8 cellular contexts compared by ENCODE assay signal in the genomic region with DNA sequence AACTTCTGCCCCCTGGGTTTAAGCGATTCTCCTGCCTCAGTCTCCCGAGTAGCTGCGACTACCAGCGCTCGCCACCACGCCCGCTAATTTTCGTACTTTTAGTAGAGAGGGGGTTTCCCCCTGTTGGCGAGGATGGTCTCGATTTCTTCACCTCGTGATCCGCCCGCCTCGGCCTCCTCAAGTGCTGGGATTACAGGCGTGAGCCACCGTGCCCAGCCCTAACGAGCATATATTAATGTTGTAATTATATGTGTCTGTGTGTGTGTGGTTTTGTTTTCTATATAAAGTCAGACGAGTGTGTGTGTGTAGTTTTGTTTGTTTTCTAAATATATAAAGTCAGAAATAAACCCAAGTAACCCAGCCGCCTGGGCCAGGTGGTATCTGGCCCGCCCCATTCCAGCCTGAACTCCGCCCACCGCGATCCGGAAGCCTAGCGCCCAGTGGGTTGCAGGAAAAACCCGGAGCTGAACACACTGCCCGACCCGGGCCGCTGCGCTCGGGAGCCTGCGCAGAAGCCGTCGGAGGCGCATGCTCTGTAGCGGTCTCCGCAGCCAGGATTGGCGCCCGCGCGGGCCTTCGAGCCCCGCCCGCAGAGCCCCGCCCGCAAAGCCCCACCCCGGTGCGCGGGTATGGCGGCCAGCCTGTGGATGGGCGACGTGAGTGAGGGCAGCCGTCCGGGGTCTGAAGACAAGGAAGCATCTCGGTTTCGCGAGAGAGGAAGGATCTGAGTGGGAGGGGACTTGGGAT. TPM values are rescaled to one million over a fixed set of nuclear protein-coding genes. Genes with fewer than 3 reads are reported as not detected.
DNase-seq lines count a peak whose midpoint lies in the region; ATAC-seq, FAIRE-seq and TF ChIP-seq lines count a peak whose summit lies in the region.

Gene TRNAU1AP (plus strand): TSS at position 604 of the 747 bp plus-strand sequence. CDS start 26 bp downstream, at position 630.

- H3K79me2 ChIP-seq in H1 (ENCODE audit: control insufficient read depth in 1 of 2, insufficient read depth in 2 of 2, low read length in 2 of 2) = no peaks in the 10 kb centered on the region; a peak in 1 of 4 replicates

- H3K23ac ChIP-seq in H1 (ENCODE audit: insufficient read length) = no peak within 1 kb of the TSS

- H2BK120ac ChIP-seq in H1 (replicated peaks; ENCODE audit: low read depth, low read length) = no peak within 1 kb of the TSS

- no peak for FAIRE-seq in H1 (lab: Jason Lieb, UNC)

- H3K4me3 Mint-ChIP-seq in Caco-2 (ENCODE audit: unreplicated experiment) = peak within 1 kb of the TSS; percentile 85
- H3K4me3 Mint-ChIP-seq in memory B cell = peak within 1 kb of the TSS; percentile 99

- peak; percentile 92 to 94 for DNase-seq in Caco-2
- peak in 74 of 76 experiments; percentile 58 to 98 (median 94) for DNase-seq in HUDEP-2 (lab: John Stamatoyannopoulos, UW; ENCODE audit: unreplicated experiment in 76 of 76)
- DNase-seq in NOMO-1 treated with dmso at 0.1 percent for 144 hours (lab: John Stamatoyannopoulos, UW; ENCODE audit: unreplicated experiment) = peak; percentile 95
- DNase-seq in activated CD8-positive, alpha-beta memory T cell treated with anti-CD3 and anti-CD28 coated beads for 48 hours (ENCODE audit: low read depth in 2 of 3, low spot score in 2 of 3) = peak; percentile 83 to 96 (median 94)
- DNase-seq in H1 (ENCODE audit: low read depth in 1 of 2, low spot score in 2 of 2) = peak; percentile 82 to 98
- peak; percentile 96 to 97 for DNase-seq in memory B cell (ENCODE audit: low spot score in 2 of 2)
- DNase-seq in stimulated activated CD8-positive, alpha-beta memory T cell treated with anti-CD3 and anti-CD28 coated beads, Interleukin-12 subunit alpha, Interleukin-12 subunit beta, amount 100 ng/mL, for 1 hour (ENCODE audit: low read depth) = peak; percentile 96

- no peak within 1 kb of the TSS for H2AK5ac ChIP-seq in H1 (ENCODE audit: low read depth, low read length)

- no peak within 1 kb of the TSS for H4K91ac ChIP-seq in H1 (replicated peaks; ENCODE audit: insufficient read length, low read length)

- H2BK20ac ChIP-seq in H1 (ENCODE audit: low read length) = no peak within 1 kb of the TSS

- H3K36me3 Mint-ChIP-seq in Caco-2 (ENCODE audit: insufficient read depth, unreplicated experiment) (peaks cover 23% of the 10 kb centered on the region), memory B cell (peaks cover 9% of the 10 kb centered on the region)

- intact Hi-C loops in Caco-2 (cut with micrococcal nuclease; ENCODE audit: unreplicated experiment) = loop anchor here (2.0 kb wide), 1 partner anchor 28 kb away; no protein-coding TSS in a partner anchor

- 5% methylated on average over 40 of the region's 57 CpGs; no CpG with 5 or more reads in 1 of the 2 experiments for WGBS in H1 (ENCODE audit: extremely low coverage in 1 of 2, insufficient coverage in 1 of 2, insufficient read length in 1 of 2, insufficient replicate concordance in 2 of 2, low coverage in 1 of 2, low lambda C conversion rate in 2 of 2, missing lambda C conversion rate in 1 of 2), 2 experiments

- peak in 1 of 2 experiments; percentile 65; a peak in 1 of 3 replicates for TF ChIP-seq EP300 in H1 (IDR thresholded peaks at IDR 0.05; ENCODE audit: borderline replicate concordance in 1 of 2, low read depth in 2 of 2, low read length in 2 of 2)

- peak within 1 kb of the TSS in 3 of 4 experiments; percentile 69 to 79 (median 75); a peak in 6 of 7 replicates for H3K9ac ChIP-seq in H1 (replicated peaks in 1 of 4; ENCODE audit: extremely low read depth in 1 of 4, low read depth in 3 of 4, low read length in 3 of 4)

- no peak within 1 kb of the TSS for H3K4ac ChIP-seq in H1 (replicated peaks; ENCODE audit: insufficient read length, low read depth, low read length)

- peak within 1 kb of the TSS; percentile 87 for H2BK5ac ChIP-seq in H1 (ENCODE audit: low read depth, low read length)

- H3K56ac ChIP-seq in H1 (replicated peaks; ENCODE audit: insufficient read length, low read depth, low read length) = peak within 1 kb of the TSS; percentile 91

- H3K27me3 Mint-ChIP-seq in Caco-2 (ENCODE audit: insufficient read depth, unreplicated experiment) (no peaks in the 10 kb centered on the region), memory B cell (no peaks in the 10 kb centered on the region)

- H3K27me3 ChIP-seq in Caco-2 (replicated peaks; ENCODE audit: control insufficient read depth, insufficient read depth, low read length) (no peaks in the 10 kb centered on the region), H1 (replicated peaks in 1 of 4; ENCODE audit: control insufficient read depth in 3 of 4, extremely low read depth in 1 of 4, insufficient read depth in 3 of 4, low read length in 3 of 4) (no peaks in the 10 kb centered on the region)

- no peak within 1 kb of the TSS for H3K14ac ChIP-seq in H1 (ENCODE audit: insufficient read length)

- H2BK12ac ChIP-seq in H1 (ENCODE audit: low read depth, low read length) = 0 out of 2 replicates have a peak within 1 kb of the TSS, but pooled peaks have one; percentile 33

- ATAC-seq in GM21381 (IDR thresholded peaks at IDR 0.05; ENCODE audit: unreplicated experiment) = peak; percentile 95
- ATAC-seq in memory B cell (ENCODE audit: low read depth) = peak; percentile 90

- POLR2A ChIA-PET in Caco-2 (lab: Charles Lee) = interaction anchor here (1.4 kb wide), 1 partner anchor 29 kb away, joined by 13 read pairs; no protein-coding TSS in a partner anchor
- POLR2A ChIA-PET in H1 (lab: Charles Lee; ENCODE audit: partially characterized antibody) = interaction anchor here (0.6 to 29.3 kb wide), 16 partner anchors 9 to 294 kb away, joined by 3 to 552 read pairs (median 4); partner anchors contain the start of genes RCC1 and RNU11

- H4K5ac ChIP-seq in H1 (ENCODE audit: insufficient read length, low read depth, low read length) = peak within 1 kb of the TSS; percentile 97

- TF ChIP-seq CTCF in Caco-2 (IDR thresholded peaks at IDR 0.05; ENCODE audit: insufficient read depth in 1 of 2, low read depth in 1 of 2, low read length in 1 of 2, severe bottlenecking in 1 of 2, unreplicated experiment in 1 of 2) (no peak), H1 (IDR thresholded peaks at IDR 0.05; ENCODE audit: control extremely low read depth in 1 of 3, insufficient read depth in 1 of 3, low read depth in 1 of 3, low read length in 3 of 3) (no peak)

- H3K4me3 ChIP-seq in Caco-2 (ENCODE audit: low read depth, low read length) = peak within 1 kb of the TSS; percentile 70
- peak within 1 kb of the TSS; percentile 72 to 96 (median 90) for H3K4me3 ChIP-seq in H1 (ENCODE audit: extremely low read depth in 1 of 4, insufficient read depth in 2 of 4, low read depth in 3 of 4, low read length in 4 of 4)

- H3K23me2 ChIP-seq in H1 (ENCODE audit: low read depth, low read length) = peaks cover 4% of the 10 kb centered on the region

- H3K27ac ChIP-seq in H1 (ENCODE audit: low read depth, low read length) = peak within 1 kb of the TSS; percentile 49

- peak; percentile 2 to 18; a peak in 1 of 4 replicates for TF ChIP-seq RAD21 in H1 (IDR thresholded peaks at IDR 0.05 in 1 of 2, conservative IDR thresholded peaks at IDR 0.05 in 1 of 2; ENCODE audit: low read depth in 2 of 2, low read length in 2 of 2)

- H3K9me3 ChIP-seq in Caco-2 (no peaks in the 10 kb centered on the region), H1 (ENCODE audit: insufficient read depth in 2 of 2, low read depth in 1 of 2, low read length in 1 of 2) (no peaks in the 10 kb centered on the region)

- H4K8ac ChIP-seq in H1 (ENCODE audit: extremely low read depth, insufficient read depth, low read length) = peak within 1 kb of the TSS; percentile 94

- H3K27ac Mint-ChIP-seq in Caco-2 (ENCODE audit: unreplicated experiment) (peak within 1 kb of the TSS; percentile 84), memory B cell (peak within 1 kb of the TSS; percentile 97)

- CTCF ChIA-PET in Caco-2 (lab: Charles Lee) = no interaction called here
- CTCF ChIA-PET in H1 (lab: Charles Lee; ENCODE audit: partially characterized antibody) = interaction anchor here (1.1 to 3.6 kb wide), 7 partner anchors 10 to 52 kb away, joined by 3 to 15 read pairs (median 4); no protein-coding TSS in a partner anchor

- peak within 1 kb of the TSS; percentile 88; the same call in 1 of the 2 replicates for H2BK15ac ChIP-seq in H1 (ENCODE audit: low read length)

- TF ChIP-seq POLR2A in H1 (IDR thresholded peaks at IDR 0.05; ENCODE audit: control extremely low read depth in 1 of 2, low read depth in 2 of 2, low read length in 2 of 2) = no peak; a peak in 1 of 3 replicates

- H3K4me1 Mint-ChIP-seq in Caco-2 (ENCODE audit: low read depth, unreplicated experiment) (no peaks in the 10 kb centered on the region), memory B cell (peaks cover 6% of the 10 kb centered on the region)

- BruUV-seq in Caco-2 (replicated peaks; lab: Mats Ljungman, UMichigan) = no TSS peak

- H3K4me1 ChIP-seq in Caco-2 (no peaks in the 10 kb centered on the region), H1 (replicated peaks in 1 of 4; ENCODE audit: control insufficient read depth in 3 of 4, insufficient read depth in 4 of 4, low read length in 3 of 4) (no peaks in the 10 kb centered on the region)

- H3K36me3 ChIP-seq in Caco-2 (ENCODE audit: control insufficient read depth, insufficient read depth, low read length) (no peaks in the 10 kb centered on the region), H1 (ENCODE audit: control insufficient read depth in 2 of 4, insufficient read depth in 4 of 4, low read length in 3 of 4) (peaks cover 2 to 14% (median 3%) of the 10 kb centered on the region in 4 experiments; a peak in 3 of 8 replicates)

- peak within 1 kb of the TSS; percentile 80 for H2AFZ ChIP-seq in H1 (ENCODE audit: low read length)

- H3K9me3 Mint-ChIP-seq in Caco-2 (ENCODE audit: unreplicated experiment) (no peaks in the 10 kb centered on the region), memory B cell (no peaks in the 10 kb centered on the region)

- peak within 1 kb of the TSS; percentile 67 to 76 for H3K4me2 ChIP-seq in H1 (ENCODE audit: insufficient read depth in 1 of 2, low read depth in 2 of 2, low read length in 2 of 2)

- peaks cover 3% of the 10 kb centered on the region; the same call in 1 of the 2 replicates for H3K79me1 ChIP-seq in H1 (ENCODE audit: low read depth, low read length)

- peak within 1 kb of the TSS; percentile 94 for H3K18ac ChIP-seq in H1 (ENCODE audit: extremely low read depth, low read length)

- H4K20me1 ChIP-seq in H1 (replicated peaks in 1 of 2; ENCODE audit: control insufficient read depth in 1 of 2, insufficient read depth in 2 of 2, low read length in 2 of 2) = no peaks in the 10 kb centered on the region

TF ChIP-seq in H1, 55 proteins besides CTCF, POLR2A, EP300 and RAD21 (continues in another document):
- no peak for TF ChIP-seq BRCA1 (IDR thresholded peaks at IDR 0.05; ENCODE audit: low read depth, low read length)

RNA-seq across cellular contexts. Expression of gene TRNAU1AP, which starts in this region (rescaled TPM):
- total RNA-seq in Caco-2 (2022) = 23.1 and 25.1 TPM in 2 replicates
- total RNA-seq in H1 (2021; fragmentation: NEBNext Ultra II Directional; extraction: Animal tissue kit (Norgen Biotek cat#: 25700)) = 30.8 and 35.2 TPM in 2 replicates
- 22.9 and 37.1 TPM in 2 replicates for polyA plus RNA-seq in H1 (2011; rRNA removed)
- polyA plus RNA-seq in H1 (2011; cell fraction: cytosol; rRNA removed) = 33.8 TPM
- 22.6 TPM for polyA plus RNA-seq in H1 (2011; cell fraction: nucleus; rRNA removed)
- 30.6 to 53.5 TPM (median 51.6 TPM) in 4 replicates for polyA plus RNA-seq in H1 (2012, experiment 1 of 2)
- polyA plus RNA-seq in H1 (2012, experiment 2 of 2) = 17.4 TPM
- 17.6 TPM for polyA plus RNA-seq in H1 (2013, experiment 1 of 2)
- polyA plus RNA-seq in H1 (2013, experiment 2 of 2) = 17.2 TPM
- polyA minus RNA-seq in H1 (2011; rRNA and poly(A)+ RNA removed) = 20.3 and 23.7 TPM in 2 replicates
- polyA minus RNA-seq in H1 (2011; cell fraction: cytosol; rRNA and poly(A)+ RNA removed) = 18.8 TPM
- 23.0 TPM for polyA minus RNA-seq in H1 (2011; cell fraction: nucleus; rRNA and poly(A)+ RNA removed)

Comparison
In these comparisons a context has a peak if more than half of its experiments do, and no peak if none do; other contexts are left out.
1. Peak in every context shown above with its lines: DNase-seq, ATAC-seq, H3K4me3 ChIP-seq and H3K27ac ChIP-seq.